In genomic region chr1:209815931-209816338, GRCh38 we compare ENCODE assay signal across 15 cellular contexts. TPM values are rescaled to one million over a fixed set of nuclear protein-coding genes. Genes with fewer than 3 reads are reported as not detected.
A peak's percentile ranks its signal among the peaks of the same experiment; 100 is the strongest.
DNase-seq lines count a peak whose midpoint lies in the region; ATAC-seq and TF ChIP-seq lines count a peak whose summit lies in the region.
"Had no signal": no experiment of that assay in that cellular context is flagged by ENCODE, and none has a peak within 500 bp of the region (broad histone marks: within the 10 kb centered on the region; RNA-seq: fewer than 3 reads in every experiment).

No MANE protein-coding gene starts in this region.

- no peak overlapping the region for H3K9ac ChIP-seq in colonic mucosa (ENCODE audit: low read depth in 2 of 2, low read length in 2 of 2)

- H3K9me3 ChIP-seq in RWPE2 (ENCODE audit: severe bottlenecking) (no peaks in the 10 kb centered on the region), esophagus muscularis mucosa (no peaks in the 10 kb centered on the region), colonic mucosa (no peaks in the 10 kb centered on the region)

- ATAC-seq in RWPE2 (ENCODE audit: low read depth), result peak; percentile 84
- ATAC-seq: Panc1 had no signal

- H3K4me3 ChIP-seq in RWPE2 (ENCODE audit: severe bottlenecking) (no peak overlapping the region), esophagus muscularis mucosa (no peak overlapping the region), colonic mucosa (no peak overlapping the region)

- H3K36me3 ChIP-seq in RWPE2 (ENCODE audit: low read depth) (no peaks in the 10 kb centered on the region), esophagus muscularis mucosa (no peaks in the 10 kb centered on the region), colonic mucosa (no peaks in the 10 kb centered on the region)

- BruUV-seq in Calu3 (replicated peaks; lab: Mats Ljungman, UMichigan), result no TSS peak

- H3K4me1 Mint-ChIP-seq in activated T-cell treated with anti-CD3 and anti-CD28 coated beads, Interleukin-2, amount 50 U/mL, for 24 hours (ENCODE audit: low read depth), result peaks cover 8% of the 10 kb centered on the region
- H3K4me1 Mint-ChIP-seq in type B pancreatic cell (ENCODE audit: unreplicated experiment), result peaks cover 11% of the 10 kb centered on the region
- no peaks in the 10 kb centered on the region for H3K4me1 Mint-ChIP-seq in Calu3 (ENCODE audit: low read depth, unreplicated experiment)
- H3K4me1 Mint-ChIP-seq: activated B cell treated with CpG ODN at 0.5 μM for 24 hours had no signal

- H3K36me3 Mint-ChIP-seq in activated T-cell treated with anti-CD3 and anti-CD28 coated beads, Interleukin-2, amount 50 U/mL, for 24 hours (ENCODE audit: low read depth), result no peaks in the 10 kb centered on the region
- H3K36me3 Mint-ChIP-seq in type B pancreatic cell (no peaks in the 10 kb centered on the region), Calu3 (ENCODE audit: insufficient read depth, unreplicated experiment) (no peaks in the 10 kb centered on the region)

- CTCF ChIA-PET in Calu3 (lab: Charles Lee), result interaction anchor here (0.6 to 1.2 kb wide), 2 partner anchors 8 to 83 kb away, joined by 3 read pairs; no protein-coding TSS in a partner anchor

- H3K27me3 ChIP-seq in RWPE2 (ENCODE audit: insufficient read depth, poor library complexity, severe bottlenecking) (no peaks in the 10 kb centered on the region), esophagus muscularis mucosa (peaks cover 0 to 7% (median 0%) of the 10 kb centered on the region in 4 donors), colonic mucosa (no peaks in the 10 kb centered on the region)

- H3K27ac Mint-ChIP-seq in activated T-cell treated with anti-CD3 and anti-CD28 coated beads, Interleukin-2, amount 50 U/mL, for 24 hours, result peak overlapping the region; percentile 5
- peak overlapping the region; percentile 92 for H3K27ac Mint-ChIP-seq in type B pancreatic cell
- H3K27ac Mint-ChIP-seq in Calu3 (ENCODE audit: unreplicated experiment), result no peak overlapping the region
- H3K27ac Mint-ChIP-seq: activated B cell treated with CpG ODN at 0.5 μM for 24 hours; dendritic cell treated with granulocyte-macrophage colony-stimulating factor and Interleukin-4, amounts not matched to agents 40 ng/mL and 50 ng/mL, for 4 days had no signal

- peak overlapping the region; percentile 96 for H3K27ac ChIP-seq in RWPE2 (ENCODE audit: poor library complexity, severe bottlenecking)
- H3K27ac ChIP-seq in esophagus muscularis mucosa (replicated peaks in 1 of 4), result no peak overlapping the region
- no peak overlapping the region for H3K27ac ChIP-seq in colonic mucosa

- intact Hi-C loops in esophagus muscularis mucosa (cut with DNase I), result no loop called here
- intact Hi-C loops in Calu3 (cut with micrococcal nuclease; ENCODE audit: unreplicated experiment), result no loop called here
- intact Hi-C loops in colonic mucosa (cut with DNase I), result no loop called here

- no peak for TF ChIP-seq POLR2A in esophagus muscularis mucosa (IDR thresholded peaks at IDR 0.05; ENCODE audit: low read depth)

- H3K27me3 Mint-ChIP-seq in activated T-cell treated with anti-CD3 and anti-CD28 coated beads, Interleukin-2, amount 50 U/mL, for 24 hours, result peaks cover 12% of the 10 kb centered on the region
- peaks cover 7% of the 10 kb centered on the region for H3K27me3 Mint-ChIP-seq in type B pancreatic cell
- H3K27me3 Mint-ChIP-seq in Calu3 (ENCODE audit: unreplicated experiment), result no peaks in the 10 kb centered on the region

- H3K9me3 Mint-ChIP-seq in activated T-cell treated with anti-CD3 and anti-CD28 coated beads, Interleukin-2, amount 50 U/mL, for 24 hours, result no peaks in the 10 kb centered on the region
- H3K9me3 Mint-ChIP-seq in type B pancreatic cell (no peaks in the 10 kb centered on the region), Calu3 (ENCODE audit: low read depth, unreplicated experiment) (no peaks in the 10 kb centered on the region)
- H3K9me3 Mint-ChIP-seq: activated B cell treated with CpG ODN at 0.5 μM for 24 hours; dendritic cell treated with granulocyte-macrophage colony-stimulating factor and Interleukin-4, amounts not matched to agents 40 ng/mL and 50 ng/mL, for 4 days had no signal

- no peak for TF ChIP-seq EP300 in esophagus muscularis mucosa (IDR thresholded peaks at IDR 0.05)

- 94% methylated on average over 5 of the region's 6 CpGs for WGBS in esophagus muscularis mucosa

- TF ChIP-seq CTCF in RWPE2 (IDR thresholded peaks at IDR 0.05; ENCODE audit: poor library complexity, severe bottlenecking) (no peak), esophagus muscularis mucosa (IDR thresholded peaks at IDR 0.05) (no peak), type B pancreatic cell (conservative IDR thresholded peaks at IDR 0.05) (no peak), Calu3 (IDR thresholded peaks at IDR 0.05; ENCODE audit: unreplicated experiment) (no peak), colonic mucosa (IDR thresholded peaks at IDR 0.05) (no peak)

- DNase-seq in activated T-cell treated with anti-CD3 and anti-CD28 coated beads, Interleukin-2, amount 50 U/mL, for 24 hours, result no peak
- DNase-seq in activated T-cell treated with anti-CD3 and anti-CD28 coated beads for 4 hours, result no peak
- DNase-seq in RWPE2 (ENCODE audit: low spot score), result peak; percentile 93
- peak; percentile 79 for DNase-seq in esophagus muscularis mucosa (ENCODE audit: extremely low spot score)
- DNase-seq in type B pancreatic cell (ENCODE audit: extremely low spot score, unreplicated experiment), result no peak
- no peak for DNase-seq in NCI-H1092 treated with DMSO at 0.1 percent for 48 hours (lab: John Stamatoyannopoulos, UW)
- no peak for DNase-seq in Calu3
- DNase-seq in colonic mucosa, result no peak
- DNase-seq: activated B cell treated with CpG ODN at 0.5 μM for 24 hours; aorta; COR-L47; HCEC 1CT; stimulated activated CD4-positive, alpha-beta T cell treated with anti-CD3 and anti-CD28 coated beads, Interleukin-12 subunit alpha, Interleukin-12 subunit beta, amount 100 ng/mL, for 4 hours had no signal

- no peak overlapping the region for H3K4me3 Mint-ChIP-seq in activated T-cell treated with anti-CD3 and anti-CD28 coated beads, Interleukin-2, amount 50 U/mL, for 24 hours
- H3K4me3 Mint-ChIP-seq in type B pancreatic cell, result peak overlapping the region; percentile 38
- no peak overlapping the region for H3K4me3 Mint-ChIP-seq in Calu3 (ENCODE audit: low read depth, unreplicated experiment)
- H3K4me3 Mint-ChIP-seq: activated B cell treated with CpG ODN at 0.5 μM for 24 hours; dendritic cell treated with granulocyte-macrophage colony-stimulating factor and Interleukin-4, amounts not matched to agents 40 ng/mL and 50 ng/mL, for 4 days had no signal

- peaks cover 22% of the 10 kb centered on the region for H3K4me1 ChIP-seq in RWPE2 (ENCODE audit: insufficient read depth, poor library complexity, severe bottlenecking)
- H3K4me1 ChIP-seq in esophagus muscularis mucosa, result no peaks in the 10 kb centered on the region
- H3K4me1 ChIP-seq in colonic mucosa, result no peaks in the 10 kb centered on the region

RNA-seq across cellular contexts. Expression of gene IRF6, which starts 10.0 kb away (rescaled TPM):
- total RNA-seq in esophagus muscularis mucosa (1 to 10 TPM in 1 of 4 donors, under 1 TPM in 3; 0.46 to 1.2 (median 0.75) TPM), type B pancreatic cell (ENCODE audit: low replicate concordance) (28.2 and 67.4 TPM in 2 replicates), Calu3 (2022) (44.1 and 51.2 TPM in 2 replicates), colonic mucosa (100 to 1,000 TPM in 1 of 2 donors, 10 to 100 TPM in 1; 87.5 to 133 TPM)

RNA-seq across cellular contexts. Expression of gene UTP25, which starts 11.8 kb away (rescaled TPM):
- total RNA-seq in esophagus muscularis mucosa (1 to 10 TPM; 3.7 to 8.0 (median 7.3) TPM), type B pancreatic cell (ENCODE audit: low replicate concordance) (8.4 and 9.4 TPM in 2 replicates), Calu3 (2022) (18.6 and 19.1 TPM in 2 replicates), colonic mucosa (1 to 10 TPM; 5.2 to 6.4 TPM)

RNA-seq across cellular contexts. Expression of gene C1orf74, which starts 31.6 kb away (rescaled TPM):
- total RNA-seq in esophagus muscularis mucosa, result 1 to 10 TPM in 2 of 4 donors, under 1 TPM in 2; 0.42 to 1.6 (median 0.86) TPM
- 3.6 TPM in 2 replicates for total RNA-seq in type B pancreatic cell (ENCODE audit: low replicate concordance)
- 4.9 and 5.1 TPM in 2 replicates for total RNA-seq in Calu3 (2022)
- total RNA-seq in colonic mucosa, result 1 to 10 TPM; 2.2 to 2.9 TPM

Comparison
In these comparisons a context has a peak if more than half of its experiments do, and no peak if none do; other contexts are left out.
1. DNase-seq: peak in RWPE2 (single experiment) and esophagus muscularis mucosa (single experiment); none in activated T-cell treated with anti-CD3 and anti-CD28 coated beads, Interleukin-2, amount 50 U/mL, for 24 hours (single experiment), activated T-cell treated with anti-CD3 and anti-CD28 coated beads for 4 hours (single experiment), type B pancreatic cell (single experiment), NCI-H1092 treated with DMSO at 0.1 percent for 48 hours (single experiment), Calu3 (single experiment) and colonic mucosa (single experiment).
2. RNA of gene IRF6, which starts 10.0 kb away (total RNA-seq): 87.5 to 133 TPM in colonic mucosa, 44.1 to 51.2 TPM in Calu3 and 28.2 to 67.4 TPM in type B pancreatic cell; 0.46 to 1.2 TPM in esophagus muscularis mucosa; every median in the first group is over 10 times any median in the second.